ENCODE assay signal across 15 cellular contexts in genomic region chr2:181444654-181445053, GRCh38.
"Had no signal": no experiment of that assay in that cellular context is flagged by ENCODE, and none has a peak within 500 bp of the region (broad histone marks: within the 10 kb centered on the region; RNA-seq: fewer than 3 reads in every experiment).

No MANE protein-coding gene starts in this region.

- H3K27ac Mint-ChIP-seq: activated CD4-positive, alpha-beta T cell treated with anti-CD3 and anti-CD28 coated beads, Interleukin-2, amount 10 ng/mL, durations not matched to agents 7 days and 5 days; activated naive CD8-positive, alpha-beta T cell; brain; memory B cell; neural progenitor cell; type B pancreatic cell had no signal

- H3K4me3 Mint-ChIP-seq: activated CD4-positive, alpha-beta T cell treated with anti-CD3 and anti-CD28 coated beads, Interleukin-2, amount 10 ng/mL, durations not matched to agents 7 days and 5 days; activated naive CD8-positive, alpha-beta T cell; brain; memory B cell; neural progenitor cell; type B pancreatic cell had no signal

- H3K36me3 Mint-ChIP-seq: activated naive CD8-positive, alpha-beta T cell; brain; immature natural killer cell; memory B cell; neural progenitor cell; type B pancreatic cell had no signal

- H3K36me3 ChIP-seq: neural progenitor cell, prostate gland had no signal

- H2AFZ ChIP-seq: neural progenitor cell had no signal

- H3K4me2 ChIP-seq: neural progenitor cell had no signal

- ATAC-seq: activated CD4-positive, CD25-positive, alpha-beta regulatory T cell treated with anti-CD3 and anti-CD28 coated beads, Interleukin-2, amount 50 U/mL, for 24 hours; effector memory CD8-positive, alpha-beta T cell; right cardiac atrium had no signal

- H3K27me3 Mint-ChIP-seq: activated naive CD8-positive, alpha-beta T cell; effector memory CD8-positive, alpha-beta T cell; memory B cell had no signal

- DNase-seq: activated CD4-positive, alpha-beta T cell treated with anti-CD3 and anti-CD28 coated beads, Interleukin-2, amount 10 ng/mL, durations not matched to agents 7 days and 5 days; activated CD8-positive, alpha-beta memory T cell treated with anti-CD3 and anti-CD28 coated beads for 24 hours; anterior cingulate cortex; caudate nucleus; effector memory CD8-positive, alpha-beta T cell; immature natural killer cell; right cardiac atrium; testis had no signal

- H3K27ac ChIP-seq: neural progenitor cell, prostate gland, testis had no signal

- H3K4me1 ChIP-seq: prostate gland, testis had no signal

- H3K27me3 ChIP-seq: neural progenitor cell, testis had no signal

- H3K9me3 Mint-ChIP-seq: effector memory CD8-positive, alpha-beta T cell; immature natural killer cell; memory B cell; type B pancreatic cell had no signal

- H3K4me3 ChIP-seq: neural progenitor cell, prostate gland, testis had no signal

- H3K9ac ChIP-seq: neural progenitor cell had no signal

- H3K9me3 ChIP-seq: prostate gland, testis had no signal
